In the genomic region with DNA sequence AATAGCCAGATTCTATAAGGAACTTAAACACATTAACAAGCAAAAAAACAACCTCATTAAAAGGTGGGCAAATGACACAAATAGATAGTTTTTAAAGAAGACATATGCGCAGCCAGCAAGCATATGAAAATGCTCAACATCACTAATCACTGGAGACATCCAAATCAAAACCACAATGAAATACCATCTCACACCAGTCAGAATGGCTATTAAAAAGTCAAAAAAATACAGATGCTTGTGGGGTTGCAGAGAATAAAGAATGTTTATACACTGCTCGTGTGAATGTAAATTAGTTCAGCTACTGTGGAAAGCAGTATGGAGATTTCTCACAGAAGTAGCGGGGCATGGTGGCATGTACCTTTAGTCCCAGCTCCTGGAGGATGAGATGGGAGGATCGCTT, we compare ENCODE assay signal across 31 cellular contexts.
"Had no signal": no experiment of that assay in that cellular context is flagged by ENCODE, and none has a peak within 500 bp of the region (broad histone marks: within the 10 kb centered on the region; RNA-seq: fewer than 3 reads in every experiment).

No MANE protein-coding gene starts in this region.

- H3K36me3 ChIP-seq: adrenal gland, ascending aorta, breast epithelium, esophagus muscularis mucosa, left ventricle myocardium inferior, neutrophil, ovary, prostate gland, thoracic aorta had no signal

- H3K27me3 ChIP-seq: adrenal gland, ascending aorta, breast epithelium, esophagus muscularis mucosa, hepatocyte, neutrophil, ovary had no signal

- H3K4me3 ChIP-seq: adrenal gland, ascending aorta, breast epithelium, esophagus muscularis mucosa, hepatocyte, left ventricle myocardium inferior, lung, mucosa of descending colon, ovary, prostate gland, thoracic aorta had no signal

- ATAC-seq: mucosa of descending colon; sciatic nerve; stimulated activated effector memory CD8-positive, alpha-beta T cell treated with anti-CD3 and anti-CD28 coated beads, Interleukin-12 subunit alpha, Interleukin-12 subunit beta, amount 100 ng/mL, for 72 hours had no signal

- H3K27ac ChIP-seq: adrenal gland, ascending aorta, breast epithelium, esophagus muscularis mucosa, hepatocyte, left ventricle myocardium inferior, neutrophil, ovary, prostate gland, thoracic aorta, VCaP had no signal

- DNase-seq: activated CD4-positive, alpha-beta T cell treated with anti-CD3 and anti-CD28 coated beads for 4 hours; activated CD4-positive, alpha-beta T cell treated with anti-CD3 and anti-CD28 coated beads, Interleukin-2, amount 50 U/mL, for 4 hours; activated CD8-positive, alpha-beta memory T cell treated with anti-CD3 and anti-CD28 coated beads for 24 hours; activated effector memory CD4-positive, alpha-beta T cell treated with anti-CD3 and anti-CD28 coated beads, Interleukin-2, amount 50 U/mL, for 16 hours; activated naive CD4-positive, alpha-beta T cell treated with anti-CD3 and anti-CD28 coated beads for 36 hours; activated naive CD8-positive, alpha-beta T cell treated with anti-CD3 and anti-CD28 coated beads for 36 hours; adrenal gland; glutamatergic neuron; islet precursor cell; left ventricle myocardium inferior; mesendoderm; mucosa of descending colon; naive B cell; nephron progenitor cell; ovary; retina; small intestine; stimulated activated CD4-positive, alpha-beta T cell treated with anti-CD3 and anti-CD28 coated beads, Interleukin-4, amount 100 ng/mL, for 24 hours; T-helper 9 cell; trophoblast cell had no signal
